ENCODE assay signal across 1 cellular context in the genomic region with DNA sequence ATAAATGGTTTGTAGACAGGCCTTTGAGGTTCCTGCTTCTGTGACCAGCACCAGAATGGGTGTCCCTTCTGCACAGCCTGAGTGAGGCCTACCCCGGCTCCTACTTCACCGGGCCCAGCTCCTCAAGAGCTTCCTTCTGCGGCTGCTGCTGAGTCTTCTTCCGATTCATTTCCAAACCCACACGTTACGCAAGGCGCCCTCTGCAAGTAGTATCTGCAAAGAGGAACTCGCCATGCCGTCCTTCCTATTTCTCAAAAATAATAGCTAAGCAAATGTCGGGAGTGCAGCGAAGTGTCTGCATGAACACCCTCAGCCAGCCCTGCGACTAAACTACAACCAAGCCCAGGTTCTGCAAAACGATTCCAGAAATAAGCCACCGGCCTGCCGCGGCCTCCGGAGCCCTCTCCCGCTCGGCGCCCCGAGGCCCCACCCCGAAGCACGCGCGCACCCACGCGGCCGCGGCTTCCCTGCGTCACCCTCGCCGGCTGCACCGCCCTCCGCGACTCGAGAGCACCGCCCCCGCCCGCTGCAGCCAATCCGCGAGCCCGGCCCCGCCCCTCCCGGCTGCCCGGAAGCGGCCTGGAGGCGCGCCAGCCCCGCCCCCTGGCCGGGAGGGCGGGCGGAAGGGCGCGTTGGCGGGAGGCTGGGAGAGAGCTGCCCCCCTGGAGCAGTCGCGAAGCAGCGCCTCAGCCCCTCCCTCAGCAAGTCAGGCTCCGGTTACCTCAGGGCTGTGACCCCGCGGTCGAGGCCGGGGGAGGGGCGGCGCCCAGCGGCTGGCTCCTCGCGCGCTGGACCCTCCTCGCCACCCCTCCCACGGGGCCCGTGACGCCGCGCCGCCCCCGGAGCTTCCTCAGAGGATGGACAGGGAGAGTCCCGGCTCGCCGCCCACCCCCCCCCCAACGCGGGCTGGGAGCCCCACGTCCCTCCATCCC.
A peak's percentile ranks its signal among the peaks of the same experiment; 100 is the strongest.
TF ChIP-seq lines count a peak whose summit lies in the region.

No MANE protein-coding gene starts in this region.

TF ChIP-seq in K562, 482 proteins besides CTCF, POLR2A, EP300 and RAD21 (continues in another document):
- TF ChIP-seq NFE2 (IDR thresholded peaks at IDR 0.05; ENCODE audit: low read depth) (no peak), SUPT5H (IDR thresholded peaks at IDR 0.05) (peak; percentile 50; the same call in 1 of the 2 replicates), PML (IDR thresholded peaks at IDR 0.05; ENCODE audit: low read length) (no peak), ZNF174 (CRISPR knock-in tag; IDR thresholded peaks at IDR 0.05) (no peak), ZC3H11A (IDR thresholded peaks at IDR 0.05; ENCODE audit: low read depth, low read length) (no peak), HMG20A (CRISPR knock-in tag; conservative IDR thresholded peaks at IDR 0.05) (no peak), NFIC (IDR thresholded peaks at IDR 0.05) (peak; percentile 60), POU5F1 (IDR thresholded peaks at IDR 0.05; ENCODE audit: borderline replicate concordance, low read depth, low read length, partially characterized antibody) (no peak), HNRNPLL (IDR thresholded peaks at IDR 0.05; ENCODE audit: low read depth, low read length, poor library complexity, severe bottlenecking) (no peak), ZNF274 (IDR thresholded peaks at IDR 0.05; ENCODE audit: borderline replicate concordance, low read depth, low read length) (no peak), SRF (CRISPR knock-in tag; IDR thresholded peaks at IDR 0.05) (peak in 1 of 2 experiments; percentile 92; a peak in 1 of 4 replicates), CTBP1 (IDR thresholded peaks at IDR 0.05; ENCODE audit: borderline replicate concordance) (0 out of 2 replicates have a peak, but pooled peaks have one; percentile 35), GTF2A2 (tag; IDR thresholded peaks at IDR 0.05) (no peak), MYC (IDR thresholded peaks at IDR 0.05; ENCODE audit: low read depth, low read length) (peak; percentile 91), MYC (CRISPR knock-in tag; IDR thresholded peaks at IDR 0.05; ENCODE audit: borderline replicate concordance, low read depth) (no peak), NEUROD1 (IDR thresholded peaks at IDR 0.05; ENCODE audit: borderline replicate concordance, low read depth, low read length, partially characterized antibody) (peak; percentile 14), BRD9 (IDR thresholded peaks at IDR 0.05; ENCODE audit: low read depth, partially characterized antibody) (no peak), DNMT1 (IDR thresholded peaks at IDR 0.05) (no peak), ZNF561 (CRISPR knock-in tag; conservative IDR thresholded peaks at IDR 0.05) (no peak), ZNF232 (CRISPR knock-in tag; IDR thresholded peaks at IDR 0.05) (no peak), HIVEP1 (CRISPR knock-in tag; IDR thresholded peaks at IDR 0.05) (no peak)
- TF ChIP-seq, protein P1, sequence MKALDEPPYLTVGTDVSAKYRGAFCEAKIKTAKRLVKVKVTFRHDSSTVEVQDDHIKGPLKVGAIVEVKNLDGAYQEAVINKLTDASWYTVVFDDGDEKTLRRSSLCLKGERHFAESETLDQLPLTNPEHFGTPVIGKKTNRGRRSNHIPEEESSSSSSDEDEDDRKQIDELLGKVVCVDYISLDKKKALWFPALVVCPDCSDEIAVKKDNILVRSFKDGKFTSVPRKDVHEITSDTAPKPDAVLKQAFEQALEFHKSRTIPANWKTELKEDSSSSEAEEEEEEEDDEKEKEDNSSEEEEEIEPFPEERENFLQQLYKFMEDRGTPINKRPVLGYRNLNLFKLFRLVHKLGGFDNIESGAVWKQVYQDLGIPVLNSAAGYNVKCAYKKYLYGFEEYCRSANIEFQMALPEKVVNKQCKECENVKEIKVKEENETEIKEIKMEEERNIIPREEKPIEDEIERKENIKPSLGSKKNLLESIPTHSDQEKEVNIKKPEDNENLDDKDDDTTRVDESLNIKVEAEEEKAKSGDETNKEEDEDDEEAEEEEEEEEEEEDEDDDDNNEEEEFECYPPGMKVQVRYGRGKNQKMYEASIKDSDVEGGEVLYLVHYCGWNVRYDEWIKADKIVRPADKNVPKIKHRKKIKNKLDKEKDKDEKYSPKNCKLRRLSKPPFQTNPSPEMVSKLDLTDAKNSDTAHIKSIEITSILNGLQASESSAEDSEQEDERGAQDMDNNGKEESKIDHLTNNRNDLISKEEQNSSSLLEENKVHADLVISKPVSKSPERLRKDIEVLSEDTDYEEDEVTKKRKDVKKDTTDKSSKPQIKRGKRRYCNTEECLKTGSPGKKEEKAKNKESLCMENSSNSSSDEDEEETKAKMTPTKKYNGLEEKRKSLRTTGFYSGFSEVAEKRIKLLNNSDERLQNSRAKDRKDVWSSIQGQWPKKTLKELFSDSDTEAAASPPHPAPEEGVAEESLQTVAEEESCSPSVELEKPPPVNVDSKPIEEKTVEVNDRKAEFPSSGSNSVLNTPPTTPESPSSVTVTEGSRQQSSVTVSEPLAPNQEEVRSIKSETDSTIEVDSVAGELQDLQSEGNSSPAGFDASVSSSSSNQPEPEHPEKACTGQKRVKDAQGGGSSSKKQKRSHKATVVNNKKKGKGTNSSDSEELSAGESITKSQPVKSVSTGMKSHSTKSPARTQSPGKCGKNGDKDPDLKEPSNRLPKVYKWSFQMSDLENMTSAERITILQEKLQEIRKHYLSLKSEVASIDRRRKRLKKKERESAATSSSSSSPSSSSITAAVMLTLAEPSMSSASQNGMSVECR (CRISPR knock-in tag; IDR thresholded peaks at IDR 0.05): peak; percentile 13; the same call in 1 of the 2 replicates
- TF ChIP-seq, protein P2, sequence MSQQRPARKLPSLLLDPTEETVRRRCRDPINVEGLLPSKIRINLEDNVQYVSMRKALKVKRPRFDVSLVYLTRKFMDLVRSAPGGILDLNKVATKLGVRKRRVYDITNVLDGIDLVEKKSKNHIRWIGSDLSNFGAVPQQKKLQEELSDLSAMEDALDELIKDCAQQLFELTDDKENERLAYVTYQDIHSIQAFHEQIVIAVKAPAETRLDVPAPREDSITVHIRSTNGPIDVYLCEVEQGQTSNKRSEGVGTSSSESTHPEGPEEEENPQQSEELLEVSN (IDR thresholded peaks at IDR 0.05; ENCODE audit: borderline replicate concordance in 1 of 2, extremely low read depth in 1 of 2, insufficient read depth in 1 of 2, insufficient read length in 1 of 2, low read depth in 1 of 2, low read length in 1 of 2, poor library complexity in 1 of 2, severe bottlenecking in 1 of 2): peak; percentile 61 to 87
- TF ChIP-seq, protein P3, sequence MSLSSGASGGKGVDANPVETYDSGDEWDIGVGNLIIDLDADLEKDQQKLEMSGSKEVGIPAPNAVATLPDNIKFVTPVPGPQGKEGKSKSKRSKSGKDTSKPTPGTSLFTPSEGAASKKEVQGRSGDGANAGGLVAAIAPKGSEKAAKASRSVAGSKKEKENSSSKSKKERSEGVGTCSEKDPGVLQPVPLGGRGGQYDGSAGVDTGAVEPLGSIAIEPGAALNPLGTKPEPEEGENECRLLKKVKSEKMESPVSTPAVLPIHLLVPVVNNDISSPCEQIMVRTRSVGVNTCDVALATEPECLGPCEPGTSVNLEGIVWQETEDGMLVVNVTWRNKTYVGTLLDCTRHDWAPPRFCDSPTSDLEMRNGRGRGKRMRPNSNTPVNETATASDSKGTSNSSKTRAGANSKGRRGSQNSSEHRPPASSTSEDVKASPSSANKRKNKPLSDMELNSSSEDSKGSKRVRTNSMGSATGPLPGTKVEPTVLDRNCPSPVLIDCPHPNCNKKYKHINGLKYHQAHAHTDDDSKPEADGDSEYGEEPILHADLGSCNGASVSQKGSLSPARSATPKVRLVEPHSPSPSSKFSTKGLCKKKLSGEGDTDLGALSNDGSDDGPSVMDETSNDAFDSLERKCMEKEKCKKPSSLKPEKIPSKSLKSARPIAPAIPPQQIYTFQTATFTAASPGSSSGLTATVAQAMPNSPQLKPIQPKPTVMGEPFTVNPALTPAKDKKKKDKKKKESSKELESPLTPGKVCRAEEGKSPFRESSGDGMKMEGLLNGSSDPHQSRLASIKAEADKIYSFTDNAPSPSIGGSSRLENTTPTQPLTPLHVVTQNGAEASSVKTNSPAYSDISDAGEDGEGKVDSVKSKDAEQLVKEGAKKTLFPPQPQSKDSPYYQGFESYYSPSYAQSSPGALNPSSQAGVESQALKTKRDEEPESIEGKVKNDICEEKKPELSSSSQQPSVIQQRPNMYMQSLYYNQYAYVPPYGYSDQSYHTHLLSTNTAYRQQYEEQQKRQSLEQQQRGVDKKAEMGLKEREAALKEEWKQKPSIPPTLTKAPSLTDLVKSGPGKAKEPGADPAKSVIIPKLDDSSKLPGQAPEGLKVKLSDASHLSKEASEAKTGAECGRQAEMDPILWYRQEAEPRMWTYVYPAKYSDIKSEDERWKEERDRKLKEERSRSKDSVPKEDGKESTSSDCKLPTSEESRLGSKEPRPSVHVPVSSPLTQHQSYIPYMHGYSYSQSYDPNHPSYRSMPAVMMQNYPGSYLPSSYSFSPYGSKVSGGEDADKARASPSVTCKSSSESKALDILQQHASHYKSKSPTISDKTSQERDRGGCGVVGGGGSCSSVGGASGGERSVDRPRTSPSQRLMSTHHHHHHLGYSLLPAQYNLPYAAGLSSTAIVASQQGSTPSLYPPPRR (CRISPR knock-in tag; IDR thresholded peaks at IDR 0.05; ENCODE audit: borderline replicate concordance): no peak
- TF ChIP-seq, protein P4, sequence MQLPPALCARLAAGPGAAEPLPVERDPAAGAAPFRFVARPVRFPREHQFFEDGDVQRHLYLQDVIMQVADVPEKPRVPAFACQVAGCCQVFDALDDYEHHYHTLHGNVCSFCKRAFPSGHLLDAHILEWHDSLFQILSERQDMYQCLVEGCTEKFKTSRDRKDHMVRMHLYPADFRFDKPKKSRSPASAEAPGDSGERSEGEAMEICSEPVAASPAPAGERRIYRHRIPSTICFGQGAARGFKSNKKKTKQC (CRISPR knock-in tag; IDR thresholded peaks at IDR 0.05): no peak
- TF ChIP-seq, protein P5, sequence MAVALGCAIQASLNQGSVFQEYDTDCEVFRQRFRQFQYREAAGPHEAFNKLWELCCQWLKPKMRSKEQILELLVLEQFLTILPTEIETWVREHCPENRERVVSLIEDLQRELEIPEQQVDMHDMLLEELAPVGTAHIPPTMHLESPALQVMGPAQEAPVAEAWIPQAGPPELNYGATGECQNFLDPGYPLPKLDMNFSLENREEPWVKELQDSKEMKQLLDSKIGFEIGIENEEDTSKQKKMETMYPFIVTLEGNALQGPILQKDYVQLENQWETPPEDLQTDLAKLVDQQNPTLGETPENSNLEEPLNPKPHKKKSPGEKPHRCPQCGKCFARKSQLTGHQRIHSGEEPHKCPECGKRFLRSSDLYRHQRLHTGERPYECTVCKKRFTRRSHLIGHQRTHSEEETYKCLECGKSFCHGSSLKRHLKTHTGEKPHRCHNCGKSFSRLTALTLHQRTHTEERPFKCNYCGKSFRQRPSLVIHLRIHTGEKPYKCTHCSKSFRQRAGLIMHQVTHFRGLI (CRISPR knock-in tag; IDR thresholded peaks at IDR 0.05): no peak
- TF ChIP-seq, protein P6, sequence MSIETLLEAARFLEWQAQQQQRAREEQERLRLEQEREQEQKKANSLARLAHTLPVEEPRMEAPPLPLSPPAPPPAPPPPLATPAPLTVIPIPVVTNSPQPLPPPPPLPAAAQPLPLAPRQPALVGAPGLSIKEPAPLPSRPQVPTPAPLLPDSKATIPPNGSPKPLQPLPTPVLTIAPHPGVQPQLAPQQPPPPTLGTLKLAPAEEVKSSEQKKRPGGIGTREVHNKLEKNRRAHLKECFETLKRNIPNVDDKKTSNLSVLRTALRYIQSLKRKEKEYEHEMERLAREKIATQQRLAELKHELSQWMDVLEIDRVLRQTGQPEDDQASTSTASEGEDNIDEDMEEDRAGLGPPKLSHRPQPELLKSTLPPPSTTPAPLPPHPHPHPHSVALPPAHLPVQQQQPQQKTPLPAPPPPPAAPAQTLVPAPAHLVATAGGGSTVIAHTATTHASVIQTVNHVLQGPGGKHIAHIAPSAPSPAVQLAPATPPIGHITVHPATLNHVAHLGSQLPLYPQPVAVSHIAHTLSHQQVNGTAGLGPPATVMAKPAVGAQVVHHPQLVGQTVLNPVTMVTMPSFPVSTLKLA (conservative IDR thresholded peaks at IDR 0.05): peak; percentile 82 to 93
- TF ChIP-seq, protein P7, sequence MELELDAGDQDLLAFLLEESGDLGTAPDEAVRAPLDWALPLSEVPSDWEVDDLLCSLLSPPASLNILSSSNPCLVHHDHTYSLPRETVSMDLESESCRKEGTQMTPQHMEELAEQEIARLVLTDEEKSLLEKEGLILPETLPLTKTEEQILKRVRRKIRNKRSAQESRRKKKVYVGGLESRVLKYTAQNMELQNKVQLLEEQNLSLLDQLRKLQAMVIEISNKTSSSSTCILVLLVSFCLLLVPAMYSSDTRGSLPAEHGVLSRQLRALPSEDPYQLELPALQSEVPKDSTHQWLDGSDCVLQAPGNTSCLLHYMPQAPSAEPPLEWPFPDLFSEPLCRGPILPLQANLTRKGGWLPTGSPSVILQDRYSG (tag; conservative IDR thresholded peaks at IDR 0.05; ENCODE audit: low read depth): no peak
- TF ChIP-seq, protein P8, sequence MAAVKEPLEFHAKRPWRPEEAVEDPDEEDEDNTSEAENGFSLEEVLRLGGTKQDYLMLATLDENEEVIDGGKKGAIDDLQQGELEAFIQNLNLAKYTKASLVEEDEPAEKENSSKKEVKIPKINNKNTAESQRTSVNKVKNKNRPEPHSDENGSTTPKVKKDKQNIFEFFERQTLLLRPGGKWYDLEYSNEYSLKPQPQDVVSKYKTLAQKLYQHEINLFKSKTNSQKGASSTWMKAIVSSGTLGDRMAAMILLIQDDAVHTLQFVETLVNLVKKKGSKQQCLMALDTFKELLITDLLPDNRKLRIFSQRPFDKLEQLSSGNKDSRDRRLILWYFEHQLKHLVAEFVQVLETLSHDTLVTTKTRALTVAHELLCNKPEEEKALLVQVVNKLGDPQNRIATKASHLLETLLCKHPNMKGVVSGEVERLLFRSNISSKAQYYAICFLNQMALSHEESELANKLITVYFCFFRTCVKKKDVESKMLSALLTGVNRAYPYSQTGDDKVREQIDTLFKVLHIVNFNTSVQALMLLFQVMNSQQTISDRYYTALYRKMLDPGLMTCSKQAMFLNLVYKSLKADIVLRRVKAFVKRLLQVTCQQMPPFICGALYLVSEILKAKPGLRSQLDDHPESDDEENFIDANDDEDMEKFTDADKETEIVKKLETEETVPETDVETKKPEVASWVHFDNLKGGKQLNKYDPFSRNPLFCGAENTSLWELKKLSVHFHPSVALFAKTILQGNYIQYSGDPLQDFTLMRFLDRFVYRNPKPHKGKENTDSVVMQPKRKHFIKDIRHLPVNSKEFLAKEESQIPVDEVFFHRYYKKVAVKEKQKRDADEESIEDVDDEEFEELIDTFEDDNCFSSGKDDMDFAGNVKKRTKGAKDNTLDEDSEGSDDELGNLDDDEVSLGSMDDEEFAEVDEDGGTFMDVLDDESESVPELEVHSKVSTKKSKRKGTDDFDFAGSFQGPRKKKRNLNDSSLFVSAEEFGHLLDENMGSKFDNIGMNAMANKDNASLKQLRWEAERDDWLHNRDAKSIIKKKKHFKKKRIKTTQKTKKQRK (IDR thresholded peaks at IDR 0.05; ENCODE audit: borderline replicate concordance, low read depth, low read length): no peak
- TF ChIP-seq, protein P9, sequence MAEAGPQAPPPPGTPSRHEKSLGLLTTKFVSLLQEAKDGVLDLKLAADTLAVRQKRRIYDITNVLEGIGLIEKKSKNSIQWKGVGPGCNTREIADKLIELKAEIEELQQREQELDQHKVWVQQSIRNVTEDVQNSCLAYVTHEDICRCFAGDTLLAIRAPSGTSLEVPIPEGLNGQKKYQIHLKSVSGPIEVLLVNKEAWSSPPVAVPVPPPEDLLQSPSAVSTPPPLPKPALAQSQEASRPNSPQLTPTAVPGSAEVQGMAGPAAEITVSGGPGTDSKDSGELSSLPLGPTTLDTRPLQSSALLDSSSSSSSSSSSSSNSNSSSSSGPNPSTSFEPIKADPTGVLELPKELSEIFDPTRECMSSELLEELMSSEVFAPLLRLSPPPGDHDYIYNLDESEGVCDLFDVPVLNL (CRISPR knock-in tag; IDR thresholded peaks at IDR 0.05; ENCODE audit: low read depth): no peak
- TF ChIP-seq, protein P10, sequence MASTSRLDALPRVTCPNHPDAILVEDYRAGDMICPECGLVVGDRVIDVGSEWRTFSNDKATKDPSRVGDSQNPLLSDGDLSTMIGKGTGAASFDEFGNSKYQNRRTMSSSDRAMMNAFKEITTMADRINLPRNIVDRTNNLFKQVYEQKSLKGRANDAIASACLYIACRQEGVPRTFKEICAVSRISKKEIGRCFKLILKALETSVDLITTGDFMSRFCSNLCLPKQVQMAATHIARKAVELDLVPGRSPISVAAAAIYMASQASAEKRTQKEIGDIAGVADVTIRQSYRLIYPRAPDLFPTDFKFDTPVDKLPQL (IDR thresholded peaks at IDR 0.05; ENCODE audit: extremely low read depth, insufficient read length): no peak
